8 cellular contexts compared by ENCODE assay signal in the genomic region with DNA sequence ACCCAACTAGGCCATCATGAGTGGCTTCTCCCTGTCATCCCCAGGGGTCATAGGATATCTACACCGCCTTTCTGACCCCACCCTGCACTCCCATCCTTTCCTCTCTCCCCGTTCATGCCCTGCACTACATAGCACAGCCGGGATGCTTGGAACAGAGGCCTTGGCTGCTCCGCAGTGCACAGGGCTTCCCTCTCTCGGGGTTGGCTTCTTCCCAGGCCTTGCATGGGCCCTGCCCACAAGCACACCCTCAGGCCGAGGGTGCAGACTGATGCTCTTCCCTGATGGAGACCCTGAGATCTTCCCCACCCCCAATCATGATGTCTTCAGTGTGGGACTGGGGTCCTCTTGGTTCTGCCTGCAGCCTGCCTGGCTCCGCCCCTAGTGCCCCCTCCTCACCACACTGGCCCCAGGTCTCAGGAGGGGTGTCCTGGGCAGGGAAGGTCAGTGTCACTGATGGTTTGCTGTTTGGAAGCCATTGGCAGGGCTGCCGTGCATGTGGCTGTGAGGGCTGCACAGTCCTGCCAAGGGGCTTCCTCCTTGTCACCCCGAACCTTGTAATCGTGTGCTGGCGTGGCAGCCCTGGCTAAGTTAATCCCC. TPM values are rescaled to one million over a fixed set of nuclear protein-coding genes. Genes with fewer than 3 reads are reported as not detected.
A peak's percentile ranks its signal among the peaks of the same experiment; 100 is the strongest.
DNase-seq lines count a peak whose midpoint lies in the region; ATAC-seq and TF ChIP-seq lines count a peak whose summit lies in the region.

No MANE protein-coding gene starts in this region.

- H3K4me3 ChIP-seq in heart left ventricle (no peak overlapping the region), right atrium auricular region (no peak overlapping the region)

- no peak for TF ChIP-seq POLR2A in heart left ventricle (IDR thresholded peaks at IDR 0.05)

- H3K9me3 ChIP-seq in heart left ventricle (no peaks in the 10 kb centered on the region), right atrium auricular region (no peaks in the 10 kb centered on the region)

- TF ChIP-seq CTCF in heart left ventricle (IDR thresholded peaks at IDR 0.05) (no peak), right atrium auricular region (IDR thresholded peaks at IDR 0.05) (no peak)

- WGBS in heart left ventricle, 4 donors = 48 to 66% (median 56%) methylated on average over 7 to 11 of the region's 11 CpGs

- intact Hi-C loops in heart left ventricle (cut with DNase I) (loop anchor here in 4 of 10 donors (2.0 to 10.0 kb wide), 4 partner anchors 97 to 209 kb away; partner anchors contain the start of gene CAVIN1 (in 4 of the 4)), left cardiac atrium (cut with DNase I) (loop anchor here in 1 of 2 donors (10.0 kb wide), 1 partner anchor 97 kb away; the partner anchor contains the start of gene CAVIN1), sciatic nerve (cut with DNase I) (no loop called here)

- peak overlapping the region; percentile 84 to 97 (median 92) for H3K27ac ChIP-seq in heart left ventricle
- peak overlapping the region; percentile 91 to 98 for H3K27ac ChIP-seq in right atrium auricular region

- H3K36me3 ChIP-seq in heart left ventricle (peaks cover 0 to 30% (median 2%) of the 10 kb centered on the region in 9 donors), right atrium auricular region (no peaks in the 10 kb centered on the region)

- ATAC-seq in heart left ventricle = no peak
- ATAC-seq in left cardiac atrium = no peak
- no peak for ATAC-seq in sciatic nerve
- no peak for ATAC-seq in GM21723 (IDR thresholded peaks at IDR 0.05; ENCODE audit: unreplicated experiment)

- H3K4me1 ChIP-seq in heart left ventricle (peaks cover 23 to 91% (median 77%) of the 10 kb centered on the region in 12 donors), right atrium auricular region (peaks cover 4 to 85% of the 10 kb centered on the region in 2 donors)

- H3K27me3 ChIP-seq in heart left ventricle = no peaks in the 10 kb centered on the region
- H3K27me3 ChIP-seq in right atrium auricular region = no peaks in the 10 kb centered on the region

- DNase-seq in heart left ventricle (no peak), left cardiac atrium (no peak), right atrium auricular region (ENCODE audit: low spot score) (no peak), sciatic nerve (ENCODE audit: low spot score) (peak; percentile 63), GF-D8 (lab: John Stamatoyannopoulos, UW) (no peak), Ammon's horn (ENCODE audit: low spot score) (no peak), NCI-H2171 (lab: John Stamatoyannopoulos, UW) (no peak)

RNA-seq across cellular contexts. Expression of gene NAGLU, which starts 14.3 kb away (rescaled TPM):
- total RNA-seq in heart left ventricle = 10 to 100 TPM in 8 of 9 donors, 1 to 10 TPM in 1; 8.4 to 22.0 (median 12.5) TPM
- polyA plus RNA-seq in heart left ventricle = 10 to 100 TPM; 10.4 to 19.1 TPM
- 10 to 100 TPM; 15.1 to 20.7 TPM for total RNA-seq in left cardiac atrium
- total RNA-seq in right atrium auricular region = 10 to 100 TPM; 19.6 to 22.1 TPM
- total RNA-seq in sciatic nerve = 28.8 TPM

RNA-seq across cellular contexts. Expression of gene HSD17B1, which starts 31.0 kb away (rescaled TPM):
- 1 to 10 TPM in 3 of 9 donors, under 1 TPM in 5, not detected in 1; 0.32 to 1.7 (median 0.97) TPM for total RNA-seq in heart left ventricle
- polyA plus RNA-seq in heart left ventricle = 1 to 10 TPM; 1.2 to 1.8 TPM
- 1 to 10 TPM; 2.8 to 3.7 TPM for total RNA-seq in left cardiac atrium
- under 1 TPM; 0.39 to 0.78 TPM for total RNA-seq in right atrium auricular region
- total RNA-seq in sciatic nerve = 2.4 TPM

RNA-seq across cellular contexts. Expression of gene COASY, which starts 40.2 kb away (rescaled TPM):
- total RNA-seq in heart left ventricle = 10 to 100 TPM; 24.3 to 50.4 (median 33.2) TPM
- polyA plus RNA-seq in heart left ventricle = 10 to 100 TPM; 37.5 to 59.1 TPM
- total RNA-seq in left cardiac atrium = 10 to 100 TPM; 37.2 to 37.5 TPM
- total RNA-seq in right atrium auricular region = 10 to 100 TPM; 18.1 to 19.0 TPM
- total RNA-seq in sciatic nerve = 45.2 TPM

RNA-seq across cellular contexts. Expression of gene MLX, which starts 45.1 kb away (rescaled TPM):
- total RNA-seq in heart left ventricle (10 to 100 TPM; 48.1 to 76.2 (median 57.9) TPM), left cardiac atrium (10 to 100 TPM; 51.3 to 55.3 TPM), right atrium auricular region (10 to 100 TPM; 40.1 to 63.6 TPM), sciatic nerve (26.6 TPM)
- 10 to 100 TPM; 53.1 to 71.7 TPM for polyA plus RNA-seq in heart left ventricle

RNA-seq across cellular contexts. Expression of gene PSMC3IP, which starts 55.8 kb away (rescaled TPM):
- total RNA-seq in heart left ventricle (1 to 10 TPM in 7 of 9 donors, under 1 TPM in 2; 0.71 to 4.1 (median 2.0) TPM), left cardiac atrium (1 to 10 TPM; 2.2 to 3.4 TPM), right atrium auricular region (1 to 10 TPM; 1.2 to 1.6 TPM), sciatic nerve (5.9 TPM)
- polyA plus RNA-seq in heart left ventricle = 1 to 10 TPM; 2.1 to 2.9 TPM
